ENCODE assay signal across 8 cellular contexts in the genomic region with DNA sequence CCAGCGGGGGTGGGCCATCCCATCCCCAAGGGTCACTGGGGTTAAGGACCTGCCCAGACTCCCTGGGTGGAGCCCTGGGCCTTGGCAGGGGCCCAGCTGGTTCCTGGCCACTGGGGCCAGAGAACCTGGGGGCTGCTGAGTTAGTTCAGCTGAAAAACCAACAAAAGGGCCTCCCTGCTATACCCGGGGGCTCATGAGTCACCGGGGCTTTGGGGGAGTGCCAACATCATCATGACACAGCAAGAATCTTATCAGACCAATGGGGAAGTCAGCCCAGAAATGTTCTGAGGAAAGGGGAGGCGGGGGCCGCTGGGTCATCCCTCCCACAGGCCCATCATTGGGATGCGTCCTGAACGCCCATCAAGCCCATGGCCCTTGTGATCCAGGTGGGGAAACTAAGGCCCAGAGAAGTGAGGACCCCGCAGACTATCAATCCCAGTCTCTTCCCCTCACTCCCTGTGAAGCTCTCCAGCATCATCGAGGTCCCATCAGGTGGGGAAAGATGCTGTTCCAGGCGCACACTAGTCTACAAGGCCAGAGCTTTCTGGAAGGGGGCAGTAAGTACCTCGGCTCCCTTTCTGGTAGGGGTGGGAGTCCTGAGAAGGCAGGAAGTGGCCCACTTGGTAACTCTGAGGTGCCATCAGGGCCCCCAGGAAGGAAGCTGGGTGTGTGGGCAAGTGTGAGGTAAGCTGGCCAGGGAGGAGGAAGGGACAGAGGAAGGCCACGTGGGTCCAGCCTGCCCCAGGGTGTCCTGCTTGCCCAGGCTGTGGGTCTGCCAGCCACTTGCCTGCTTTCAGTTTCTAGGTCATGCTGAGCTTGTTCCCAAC. TPM values are rescaled to one million over a fixed set of nuclear protein-coding genes. Genes with fewer than 3 reads are reported as not detected.
DNase-seq lines count a peak whose midpoint lies in the region; ATAC-seq and TF ChIP-seq lines count a peak whose summit lies in the region.

No MANE protein-coding gene starts in this region.

- ATAC-seq in thoracic aorta (ENCODE audit: insufficient number of reproducible peaks, low FRiP score, low read depth), result peak; percentile 72
- ATAC-seq in GM18909 (IDR thresholded peaks at IDR 0.05; ENCODE audit: poor library complexity, unreplicated experiment), result no peak

- H3K4me1 ChIP-seq in mononuclear cell (ENCODE audit: insufficient read depth, low read length) (peaks cover 62% of the 10 kb centered on the region), thoracic aorta (ENCODE audit: control insufficient read depth in 1 of 2, low read depth in 2 of 2) (peaks cover 19 to 63% of the 10 kb centered on the region in 2 donors)

- DNase-seq in stimulated activated naive CD4-positive, alpha-beta T cell treated with Interleukin-2 at 50 U/mL for 16 hours (lab: John Stamatoyannopoulos, UW), result peak; percentile 46
- DNase-seq in stimulated activated naive CD4-positive, alpha-beta T cell (lab: John Stamatoyannopoulos, UW), result no peak
- DNase-seq in UCSD-AML1 (lab: John Stamatoyannopoulos, UW; ENCODE audit: unreplicated experiment), result peak; percentile 72
- DNase-seq in coronary artery (ENCODE audit: low spot score), result peak; percentile 93
- DNase-seq in thoracic aorta (ENCODE audit: low spot score), result peak; percentile 74
- no peak for DNase-seq in NCI-H2029 (lab: John Stamatoyannopoulos, UW)

- H3K27me3 ChIP-seq in mononuclear cell (ENCODE audit: insufficient read depth, low read length) (no peaks in the 10 kb centered on the region), thoracic aorta (replicated peaks; ENCODE audit: insufficient read depth) (no peaks in the 10 kb centered on the region)

- H3K27ac ChIP-seq in coronary artery (peak overlapping the region; percentile 86 to 91), thoracic aorta (peak overlapping the region; percentile 95 to 99)

- TF ChIP-seq CTCF in coronary artery (IDR thresholded peaks at IDR 0.05) (no peak), thoracic aorta (IDR thresholded peaks at IDR 0.05) (no peak)

- H3K9me3 ChIP-seq in mononuclear cell (ENCODE audit: low read depth, low read length) (no peaks in the 10 kb centered on the region), thoracic aorta (no peaks in the 10 kb centered on the region)

- no peaks in the 10 kb centered on the region for H3K36me3 ChIP-seq in thoracic aorta

- H3K4me3 ChIP-seq in coronary artery, result peak overlapping the region; percentile 33
- peak overlapping the region; percentile 7 for H3K4me3 ChIP-seq in mononuclear cell (ENCODE audit: low read length)
- peak overlapping the region; percentile 57 for H3K4me3 ChIP-seq in thoracic aorta

RNA-seq across cellular contexts. Expression of gene G6PD, which starts 4.5 kb away (rescaled TPM):
- total RNA-seq in mononuclear cell, result 32.0 TPM
- 10 to 100 TPM; 67.3 to 70.1 TPM for total RNA-seq in thoracic aorta

RNA-seq across cellular contexts. Expression of gene IKBKG, which starts 5.3 kb away (rescaled TPM):
- total RNA-seq in mononuclear cell (11.8 TPM), thoracic aorta (10 to 100 TPM; 25.7 to 52.8 TPM)

RNA-seq across cellular contexts. Expression of gene FAM3A, which starts 26.1 kb away (rescaled TPM):
- total RNA-seq in mononuclear cell (12.8 TPM), thoracic aorta (10 to 100 TPM; 31.0 to 52.3 TPM)

RNA-seq across cellular contexts. Expression of gene CTAG1A, which starts 42.8 kb away (rescaled TPM):
- not detected for total RNA-seq in mononuclear cell
- not detected for total RNA-seq in thoracic aorta

RNA-seq across cellular contexts. Expression of gene SLC10A3, which starts 51.7 kb away (rescaled TPM):
- total RNA-seq in mononuclear cell (15.0 TPM), thoracic aorta (10 to 100 TPM; 26.7 to 55.5 TPM)

Comparison
In these comparisons a context has a peak if more than half of its experiments do, and no peak if none do; other contexts are left out.
1. DNase-seq: peak in stimulated activated naive CD4-positive, alpha-beta T cell treated with Interleukin-2 at 50 U/mL for 16 hours (single experiment), UCSD-AML1 (single experiment), coronary artery (single experiment) and thoracic aorta (single experiment); none in stimulated activated naive CD4-positive, alpha-beta T cell (0 of 6) and NCI-H2029 (single experiment).
2. H3K4me3 ChIP-seq: peak in every context shown above with its lines; median percentile 57 in thoracic aorta; 33 in coronary artery; 7 in mononuclear cell.